1 cellular context compared by ENCODE assay signal in the genomic region with DNA sequence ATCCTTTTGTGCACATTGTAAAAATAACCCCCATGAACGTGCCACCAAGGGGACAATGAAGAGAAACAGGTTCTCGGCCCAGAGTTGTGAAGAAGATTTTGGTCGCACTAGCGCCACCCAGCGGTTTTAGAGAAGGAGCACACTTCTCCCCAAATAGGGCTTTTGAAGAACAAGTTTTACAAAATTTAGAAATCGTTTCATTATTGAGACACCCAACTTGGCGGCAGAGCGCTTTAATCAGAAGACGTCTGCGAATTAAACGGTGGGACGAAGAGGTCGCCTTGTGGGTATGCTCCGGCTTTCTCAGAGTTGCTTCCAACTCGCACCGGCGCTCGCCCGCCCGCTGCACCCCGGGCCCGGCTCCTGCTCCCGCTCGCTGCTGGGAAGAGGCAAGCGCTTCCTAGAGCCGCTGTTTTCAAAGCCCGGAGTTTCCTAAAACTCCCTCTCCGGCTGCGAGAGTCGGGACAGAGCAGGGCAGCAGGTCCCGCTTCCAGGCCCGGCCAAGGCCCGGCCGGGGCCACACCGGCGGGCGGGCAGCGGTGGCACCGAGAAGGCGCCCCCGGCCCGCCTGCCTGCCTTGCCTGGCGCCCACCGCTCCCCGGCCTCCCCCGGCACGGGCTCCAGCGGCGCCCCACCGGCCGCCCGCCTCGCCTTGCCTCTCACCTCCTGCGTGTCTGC.
TF ChIP-seq lines count a peak whose summit lies in the region.

No MANE protein-coding gene starts in this region.

TF ChIP-seq in GM12878, 131 proteins besides CTCF, POLR2A, EP300 and RAD21 (continued from another document):
- TF ChIP-seq, protein P1, sequence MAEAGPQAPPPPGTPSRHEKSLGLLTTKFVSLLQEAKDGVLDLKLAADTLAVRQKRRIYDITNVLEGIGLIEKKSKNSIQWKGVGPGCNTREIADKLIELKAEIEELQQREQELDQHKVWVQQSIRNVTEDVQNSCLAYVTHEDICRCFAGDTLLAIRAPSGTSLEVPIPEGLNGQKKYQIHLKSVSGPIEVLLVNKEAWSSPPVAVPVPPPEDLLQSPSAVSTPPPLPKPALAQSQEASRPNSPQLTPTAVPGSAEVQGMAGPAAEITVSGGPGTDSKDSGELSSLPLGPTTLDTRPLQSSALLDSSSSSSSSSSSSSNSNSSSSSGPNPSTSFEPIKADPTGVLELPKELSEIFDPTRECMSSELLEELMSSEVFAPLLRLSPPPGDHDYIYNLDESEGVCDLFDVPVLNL (IDR thresholded peaks at IDR 0.05; ENCODE audit: low read depth, low read length): no peak
- TF ChIP-seq MEF2A (IDR thresholded peaks at IDR 0.05; ENCODE audit: insufficient read depth, low read depth, low read length): no peak
- no peak for TF ChIP-seq MYB (IDR thresholded peaks at IDR 0.05; ENCODE audit: borderline replicate concordance, low read depth, low read length)
- TF ChIP-seq CBX3 (IDR thresholded peaks at IDR 0.05; ENCODE audit: borderline replicate concordance, low read depth): no peak
- TF ChIP-seq, protein P2, sequence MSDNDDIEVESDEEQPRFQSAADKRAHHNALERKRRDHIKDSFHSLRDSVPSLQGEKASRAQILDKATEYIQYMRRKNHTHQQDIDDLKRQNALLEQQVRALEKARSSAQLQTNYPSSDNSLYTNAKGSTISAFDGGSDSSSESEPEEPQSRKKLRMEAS (IDR thresholded peaks at IDR 0.05; ENCODE audit: low read depth, low read length): no peak
- no peak for TF ChIP-seq CHD2 (IDR thresholded peaks at IDR 0.05; ENCODE audit: borderline replicate concordance, low read depth, low read length)
- no peak for TF ChIP-seq JUNB (IDR thresholded peaks at IDR 0.05)
- TF ChIP-seq NFIC (IDR thresholded peaks at IDR 0.05; ENCODE audit: low read depth, low read length): no peak
- no peak for TF ChIP-seq NR2F1 (conservative IDR thresholded peaks at IDR 0.05)
- TF ChIP-seq CBFB (IDR thresholded peaks at IDR 0.05; ENCODE audit: low read depth): no peak
